Comparison of ENCODE assay signal across 23 cellular contexts in the genomic region with DNA sequence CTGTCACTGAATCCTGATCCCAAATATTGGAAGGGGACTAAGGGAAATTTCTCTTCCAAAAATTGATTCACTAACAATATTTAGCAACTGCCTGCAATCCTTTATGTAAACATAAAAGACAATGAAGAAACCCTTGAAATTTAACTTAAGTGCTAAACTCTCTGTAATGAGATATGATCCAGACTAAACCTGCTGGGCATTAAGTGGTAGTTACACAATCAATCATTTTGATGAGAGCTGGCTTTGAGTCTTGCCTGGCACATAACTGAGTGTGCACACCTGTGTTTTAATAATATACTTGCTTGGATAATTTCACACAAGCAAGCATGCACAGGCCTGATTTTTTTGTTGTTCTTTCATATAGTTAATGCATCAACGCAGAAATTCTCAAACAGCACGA. TPM values are rescaled to one million over a fixed set of nuclear protein-coding genes. Genes with fewer than 3 reads are reported as not detected.
A peak's percentile ranks its signal among the peaks of the same experiment; 100 is the strongest.
DNase-seq lines count a peak whose midpoint lies in the region; ATAC-seq and TF ChIP-seq lines count a peak whose summit lies in the region.
"Had no signal": no experiment of that assay in that cellular context is flagged by ENCODE, and none has a peak within 500 bp of the region (broad histone marks: within the 10 kb centered on the region; RNA-seq: fewer than 3 reads in every experiment).

No MANE protein-coding gene starts in this region.

- H4K20me1 ChIP-seq in PC-9 (ENCODE audit: insufficient read depth), result no peaks in the 10 kb centered on the region

- POLR2A ChIA-PET in PC-9 (lab: Charles Lee; ENCODE audit: unreplicated experiment), result no interaction called here
- POLR2A ChIA-PET in activated CD8-positive, alpha-beta T cell treated with anti-CD3 and anti-CD28 coated beads, Interleukin-2, amount 10 ng/mL, durations not matched to agents 7 days and 5 days (lab: Charles Lee), result no interaction called here

- no peaks in the 10 kb centered on the region for H3K27me3 ChIP-seq in PC-9 (ENCODE audit: insufficient read depth, low read depth)
- no peaks in the 10 kb centered on the region for H3K27me3 ChIP-seq in thyroid gland
- H3K27me3 ChIP-seq: tibial nerve had no signal

- no peak for ATAC-seq in activated CD8-positive, alpha-beta T cell treated with anti-CD3 and anti-CD28 coated beads, Interleukin-2, amount 10 ng/mL, durations not matched to agents 7 days and 5 days
- no peak for ATAC-seq in GM18858 (IDR thresholded peaks at IDR 0.05; ENCODE audit: unreplicated experiment)
- no peak for ATAC-seq in GM18868 (IDR thresholded peaks at IDR 0.05; ENCODE audit: unreplicated experiment)
- ATAC-seq: Right ventricle myocardium inferior; stimulated activated memory B cell treated with anti-CD40 and anti-IgM and Interleukin-4, amounts not matched to agents 10 μg/mL and 1 μg/mL and 100 μg/mL, for 72 hours; T-cell had no signal

- intact Hi-C loops in PC-9 (cut with micrococcal nuclease; ENCODE audit: unreplicated experiment) (loop anchor here (2.0 kb wide), 1 partner anchor 25 kb away; no protein-coding TSS in a partner anchor), thyroid gland (cut with DNase I) (no loop called here)

- H3K4me1 ChIP-seq in PC-9 (replicated peaks; ENCODE audit: insufficient read depth), result no peaks in the 10 kb centered on the region; the same call in 1 of the 2 replicates
- no peaks in the 10 kb centered on the region for H3K4me1 ChIP-seq in thyroid gland
- H3K4me1 ChIP-seq: tibial nerve had no signal

- H3K27ac ChIP-seq in PC-9 (0 out of 2 replicates have a peak overlapping the region, but pooled peaks have one; percentile 20), thyroid gland (no peak overlapping the region)
- H3K27ac ChIP-seq: neutrophil, tibial nerve had no signal

- 0 out of 2 replicates have a peak, but pooled peaks cover 7% of the 10 kb centered on the region for H3F3A ChIP-seq in PC-9 (ENCODE audit: insufficient read depth, low read depth)

- TF ChIP-seq CTCF in PC-9 (conservative IDR thresholded peaks at IDR 0.05) (no peak), thyroid gland (IDR thresholded peaks at IDR 0.05) (no peak)

- H3K4me3 ChIP-seq in PC-9, result no peak overlapping the region
- no peak overlapping the region for H3K4me3 ChIP-seq in thyroid gland (replicated peaks in 1 of 3)
- H3K4me3 ChIP-seq: tibial nerve had no signal

- peak; percentile 87 for DNase-seq in DMS153 (lab: John Stamatoyannopoulos, UW)
- DNase-seq in NCI-H1417 (lab: John Stamatoyannopoulos, UW), result peak; percentile 87 to 99 (median 90)
- peak; percentile 52 for DNase-seq in NCI-H2171 (lab: John Stamatoyannopoulos, UW)
- DNase-seq in PC-9, result no peak
- no peak for DNase-seq in thyroid gland
- no peak for DNase-seq in activated CD8-positive, alpha-beta T cell treated with anti-CD3 and anti-CD28 coated beads, Interleukin-2, amount 10 ng/mL, durations not matched to agents 7 days and 5 days
- DNase-seq: ACHN; activated CD4-positive, alpha-beta T cell treated with anti-CD3 and anti-CD28 coated beads, Interleukin-2, amount 50 U/mL, for 48 hours; activated naive CD4-positive, alpha-beta T cell treated with anti-CD3 and anti-CD28 coated beads for 36 hours; activated T-cell treated with anti-CD3 and anti-CD28 coated beads, Interleukin-2, amount 50 U/mL, for 24 hours; aorta; DND-41; H7; head of caudate nucleus; KBM-7; stimulated activated CD4-positive, alpha-beta T cell treated with anti-CD3 and anti-CD28 coated beads, Interleukin-15, amount 100 ng/mL, for 24 hours; T-cell had no signal

- CTCF ChIA-PET in PC-9 (lab: Charles Lee), result no interaction called here
- CTCF ChIA-PET in activated CD8-positive, alpha-beta T cell treated with anti-CD3 and anti-CD28 coated beads, Interleukin-2, amount 10 ng/mL, durations not matched to agents 7 days and 5 days (lab: Charles Lee), result no interaction called here

- 0 out of 2 replicates have a peak overlapping the region, but pooled peaks have one; percentile 7 for H2AFZ ChIP-seq in PC-9

- 96 to 98% methylated on average over 2 of the region's 2 CpGs for WGBS in thyroid gland, 2 donors

- H3K4me3 Mint-ChIP-seq in activated CD8-positive, alpha-beta T cell treated with anti-CD3 and anti-CD28 coated beads, Interleukin-2, amount 10 ng/mL, durations not matched to agents 7 days and 5 days, result no peak overlapping the region
- H3K4me3 Mint-ChIP-seq: activated naive CD4-positive, alpha-beta T cell treated with anti-CD3 and anti-CD28 coated beads for 36 hours; activated T-cell treated with anti-CD3 and anti-CD28 coated beads, Interleukin-2, amount 50 U/mL, for 24 hours; stimulated activated memory B cell treated with anti-CD40 and anti-IgM and Interleukin-4, amounts not matched to agents 10 μg/mL and 1 μg/mL and 100 μg/mL, for 72 hours; T-cell had no signal

- H3K9me3 ChIP-seq in PC-9 (ENCODE audit: insufficient read depth, low read depth) (no peaks in the 10 kb centered on the region), thyroid gland (no peaks in the 10 kb centered on the region)
- H3K9me3 ChIP-seq: neutrophil, tibial nerve had no signal

- H3K36me3 Mint-ChIP-seq in activated CD8-positive, alpha-beta T cell treated with anti-CD3 and anti-CD28 coated beads, Interleukin-2, amount 10 ng/mL, durations not matched to agents 7 days and 5 days (ENCODE audit: low read depth), result no peaks in the 10 kb centered on the region
- H3K36me3 Mint-ChIP-seq: stimulated activated memory B cell treated with anti-CD40 and anti-IgM and Interleukin-4, amounts not matched to agents 10 μg/mL and 1 μg/mL and 100 μg/mL, for 72 hours; T-cell had no signal

- no TSS peak for BruUV-seq in PC-9 (replicated peaks; lab: Mats Ljungman, UMichigan)

- H3K9me3 Mint-ChIP-seq in activated CD8-positive, alpha-beta T cell treated with anti-CD3 and anti-CD28 coated beads, Interleukin-2, amount 10 ng/mL, durations not matched to agents 7 days and 5 days (ENCODE audit: insufficient read depth), result no peaks in the 10 kb centered on the region
- H3K9me3 Mint-ChIP-seq: activated naive CD4-positive, alpha-beta T cell treated with anti-CD3 and anti-CD28 coated beads for 36 hours; activated T-cell treated with anti-CD3 and anti-CD28 coated beads, Interleukin-2, amount 50 U/mL, for 24 hours; stimulated activated memory B cell treated with anti-CD40 and anti-IgM and Interleukin-4, amounts not matched to agents 10 μg/mL and 1 μg/mL and 100 μg/mL, for 72 hours; T-cell had no signal

- H3K4me1 Mint-ChIP-seq in activated CD8-positive, alpha-beta T cell treated with anti-CD3 and anti-CD28 coated beads, Interleukin-2, amount 10 ng/mL, durations not matched to agents 7 days and 5 days (ENCODE audit: low read depth), result no peaks in the 10 kb centered on the region
- H3K4me1 Mint-ChIP-seq: stimulated activated memory B cell treated with anti-CD40 and anti-IgM and Interleukin-4, amounts not matched to agents 10 μg/mL and 1 μg/mL and 100 μg/mL, for 72 hours; T-cell had no signal

- H3K4me2 ChIP-seq in PC-9, result peak overlapping the region; percentile 13; the same call in 1 of the 2 replicates

- no peak overlapping the region for H3K27ac Mint-ChIP-seq in activated CD8-positive, alpha-beta T cell treated with anti-CD3 and anti-CD28 coated beads, Interleukin-2, amount 10 ng/mL, durations not matched to agents 7 days and 5 days
- H3K27ac Mint-ChIP-seq: activated naive CD4-positive, alpha-beta T cell treated with anti-CD3 and anti-CD28 coated beads for 36 hours; activated T-cell treated with anti-CD3 and anti-CD28 coated beads, Interleukin-2, amount 50 U/mL, for 24 hours; stimulated activated memory B cell treated with anti-CD40 and anti-IgM and Interleukin-4, amounts not matched to agents 10 μg/mL and 1 μg/mL and 100 μg/mL, for 72 hours; T-cell had no signal

- H3K27me3 Mint-ChIP-seq in activated CD8-positive, alpha-beta T cell treated with anti-CD3 and anti-CD28 coated beads, Interleukin-2, amount 10 ng/mL, durations not matched to agents 7 days and 5 days (ENCODE audit: low read depth), result no peaks in the 10 kb centered on the region
- H3K27me3 Mint-ChIP-seq: activated T-cell treated with anti-CD3 and anti-CD28 coated beads, Interleukin-2, amount 50 U/mL, for 24 hours; stimulated activated memory B cell treated with anti-CD40 and anti-IgM and Interleukin-4, amounts not matched to agents 10 μg/mL and 1 μg/mL and 100 μg/mL, for 72 hours had no signal

- H3K36me3 ChIP-seq in PC-9 (ENCODE audit: low read depth) (no peaks in the 10 kb centered on the region), thyroid gland (no peaks in the 10 kb centered on the region)
- H3K36me3 ChIP-seq: neutrophil, tibial nerve had no signal

- no peaks in the 10 kb centered on the region for H3K79me2 ChIP-seq in PC-9 (ENCODE audit: low read depth)

- no peaks in the 10 kb centered on the region for H3K9me2 ChIP-seq in PC-9 (ENCODE audit: insufficient read depth)

- no peak for TF ChIP-seq POLR2A in thyroid gland (IDR thresholded peaks at IDR 0.05)

RNA-seq across cellular contexts. Expression of gene ZFP64, which starts 9.8 kb away (rescaled TPM):
- total RNA-seq in PC-9 (2021), result 40.3 and 49.8 TPM in 2 replicates
- total RNA-seq in thyroid gland, result 10 to 100 TPM; 13.2 to 16.3 (median 13.4) TPM
- 10 to 100 TPM; 10.4 to 10.5 TPM for total RNA-seq in activated CD8-positive, alpha-beta T cell treated with anti-CD3 and anti-CD28 coated beads, Interleukin-2, amount 10 ng/mL, durations not matched to agents 7 days and 5 days

Comparison
In these comparisons a context has a peak if more than half of its experiments do, and no peak if none do; other contexts are left out.
1. DNase-seq: peak in DMS153 (single experiment), NCI-H1417 (3 of 3) and NCI-H2171 (single experiment); none in PC-9 (0 of 2), thyroid gland (0 of 2) and activated CD8-positive, alpha-beta T cell treated with anti-CD3 and anti-CD28 coated beads, Interleukin-2, amount 10 ng/mL, durations not matched to agents 7 days and 5 days (single experiment).